In genomic region chr20:33299111-33299603, GRCh38 we compare ENCODE assay signal across 7 cellular contexts. TPM values are rescaled to one million over a fixed set of nuclear protein-coding genes. Genes with fewer than 3 reads are reported as not detected.
DNase-seq lines count a peak whose midpoint lies in the region; ATAC-seq, FAIRE-seq and TF ChIP-seq lines count a peak whose summit lies in the region.

No MANE protein-coding gene starts in this region.

- BruUV-seq in GM12878 (replicated peaks; lab: Mats Ljungman, UMichigan) = no TSS peak

- H3K27ac Mint-ChIP-seq in immature natural killer cell = no peak overlapping the region

- H3K9ac ChIP-seq in GM12878 (ENCODE audit: control insufficient read depth, insufficient read depth, low read length) = no peak overlapping the region

- no peaks in the 10 kb centered on the region for H3K36me3 Mint-ChIP-seq in immature natural killer cell

- TF ChIP-seq CTCF in GM12865 (IDR thresholded peaks at IDR 0.05; ENCODE audit: insufficient read depth, low read depth, low read length, missing control alignments) (peak; percentile 96), GM12878 (IDR thresholded peaks at IDR 0.05 in 2 of 3, conservative IDR thresholded peaks at IDR 0.05 in 1 of 3; ENCODE audit: control insufficient read depth in 2 of 3, extremely low read depth in 1 of 3, insufficient read depth in 1 of 3, low read depth in 3 of 3, low read length in 3 of 3) (peak; percentile 85 to 94 (median 91))

- H3K27me3 ChIP-seq in GM12878 (replicated peaks in 1 of 2; ENCODE audit: control insufficient read depth in 2 of 2, insufficient read depth in 2 of 2, low read length in 1 of 2) = peaks cover 0 to 2% of the 10 kb centered on the region in 2 experiments; a peak in 2 of 4 replicates

- DNase-seq in GM12865 (ENCODE audit: low read depth) = peak; percentile 68
- peak; percentile 33 for DNase-seq in NCI-H1105 (lab: John Stamatoyannopoulos, UW)
- peak; percentile 62 for DNase-seq in UCSD-AML1 (lab: John Stamatoyannopoulos, UW; ENCODE audit: unreplicated experiment)
- no peak for DNase-seq in GM12878 (ENCODE audit: low read depth, low spot score)
- peak; percentile 55 to 69 (median 60) for DNase-seq in immature natural killer cell
- peak; percentile 79 for DNase-seq in stimulated activated CD4-positive, alpha-beta T cell treated with anti-CD3 and anti-CD28 coated beads, Interleukin-15, amount 100 ng/mL, for 24 hours

- ATAC-seq in GM12878 = peak; percentile 97
- ATAC-seq in GM19324 (IDR thresholded peaks at IDR 0.05; ENCODE audit: low FRiP score, unreplicated experiment) = no peak

- no peaks in the 10 kb centered on the region for H3K4me1 ChIP-seq in GM12878 (ENCODE audit: control insufficient read depth, insufficient read depth, low read length)

- H3K9me3 Mint-ChIP-seq in immature natural killer cell = no peaks in the 10 kb centered on the region

- 19% methylated on average over 24 of the region's 24 CpGs for WGBS in GM12878 (ENCODE audit: insufficient coverage, insufficient replicate concordance, low lambda C conversion rate, missing lambda C conversion rate)

- SMC1A ChIA-PET in GM12878 (lab: Charles Lee; ENCODE audit: uncharacterized antibody, unreplicated experiment) = no interaction called here

- H3K4me3 ChIP-seq in GM12865 (ENCODE audit: low read depth, low read length) (no peak overlapping the region), GM12878 (no peak overlapping the region)

- no peak for TF ChIP-seq POLR2A in GM12878 (IDR thresholded peaks at IDR 0.05; ENCODE audit: low read depth, low read length)

- peak; percentile 64 for TF ChIP-seq RAD21 in GM12878 (IDR thresholded peaks at IDR 0.05; ENCODE audit: insufficient read depth, low read depth, low read length)

- H3K4me3 Mint-ChIP-seq in immature natural killer cell = no peak overlapping the region

- H4K20me1 ChIP-seq in GM12878 (ENCODE audit: control insufficient read depth, insufficient read depth) = no peaks in the 10 kb centered on the region

- peak; percentile 80 for FAIRE-seq in GM12878 (lab: Jason Lieb, UNC)

- CTCF ChIA-PET in GM12878 (lab: Yijun Ruan, JAX) = interaction anchor here (1.0 to 1.7 kb wide), 6 partner anchors 7 to 398 kb away, joined by 4 read pairs; no protein-coding TSS in a partner anchor

- intact Hi-C loops in GM12878 (cut with micrococcal nuclease; ENCODE audit: unreplicated experiment) = loop anchor here (2.0 to 5.0 kb wide), 3 partner anchors 87 to 396 kb away; no protein-coding TSS in a partner anchor

- H3K4me2 ChIP-seq in GM12878 (ENCODE audit: control insufficient read depth, insufficient read depth) = no peak overlapping the region

- TF ChIP-seq EP300 in GM12878 (IDR thresholded peaks at IDR 0.05; ENCODE audit: borderline replicate concordance in 1 of 2, control insufficient read depth in 1 of 2, low read depth in 2 of 2, low read length in 2 of 2) = no peak

- H3K4me1 Mint-ChIP-seq in immature natural killer cell = no peaks in the 10 kb centered on the region

- no peak overlapping the region for H3K27ac ChIP-seq in GM12878 (ENCODE audit: control insufficient read depth, insufficient read depth)

- H3K36me3 ChIP-seq in GM12878 (ENCODE audit: control insufficient read depth in 2 of 2, insufficient read depth in 2 of 2, low read length in 1 of 2) = no peaks in the 10 kb centered on the region

- no peak overlapping the region for H2AFZ ChIP-seq in GM12878 (ENCODE audit: control insufficient read depth, low read depth, low read length)

- in situ Hi-C loops in GM12878 (cut with MboI) = no loop called here

- RAD21 ChIA-PET in GM12878 (lab: Charles Lee; ENCODE audit: unreplicated experiment) = no interaction called here

- H3K79me2 ChIP-seq in GM12878 (ENCODE audit: control insufficient read depth, insufficient read depth, low read length) = no peaks in the 10 kb centered on the region

- peaks cover 3 to 9% (median 7%) of the 10 kb centered on the region in 3 donors for H3K27me3 Mint-ChIP-seq in immature natural killer cell (ENCODE audit: low read depth in 3 of 3)

- POLR2A ChIA-PET in GM12878 (lab: Charles Lee) = no interaction called here

- H3K9me3 ChIP-seq in GM12878 (replicated peaks; ENCODE audit: control insufficient read depth, insufficient read depth, low read length) = no peaks in the 10 kb centered on the region; the same call in 2 of the 3 replicates

TF ChIP-seq in GM12878, 131 proteins besides CTCF, POLR2A, EP300 and RAD21 (continues in another document):
- TF ChIP-seq E2F4 (IDR thresholded peaks at IDR 0.05; ENCODE audit: low read depth, low read length) = no peak
- TF ChIP-seq SMC3 (IDR thresholded peaks at IDR 0.05; ENCODE audit: borderline replicate concordance, low read length) = peak; percentile 70
- TF ChIP-seq MTA3 (IDR thresholded peaks at IDR 0.05; ENCODE audit: borderline replicate concordance, low read length) = no peak
- no peak for TF ChIP-seq WRNIP1 (IDR thresholded peaks at IDR 0.05; ENCODE audit: borderline replicate concordance, low read depth, low read length)
- TF ChIP-seq CREM (IDR thresholded peaks at IDR 0.05; ENCODE audit: low read depth) = peak; percentile 74
- TF ChIP-seq TAF1 (IDR thresholded peaks at IDR 0.05; ENCODE audit: borderline replicate concordance, low read depth, low read length) = no peak
- TF ChIP-seq ZSCAN29 (IDR thresholded peaks at IDR 0.05) = no peak
- no peak for TF ChIP-seq ZBTB33 (IDR thresholded peaks at IDR 0.05)
- no peak for TF ChIP-seq HDAC6 (IDR thresholded peaks at IDR 0.05; ENCODE audit: unreplicated experiment)
- TF ChIP-seq ATF7 (IDR thresholded peaks at IDR 0.05; ENCODE audit: low read depth) = no peak
- TF ChIP-seq SMAD1 (IDR thresholded peaks at IDR 0.05; ENCODE audit: low read depth, partially characterized antibody) = no peak
- no peak for TF ChIP-seq ASH2L (IDR thresholded peaks at IDR 0.05; ENCODE audit: borderline replicate concordance, low read depth)
- TF ChIP-seq MLLT1 (IDR thresholded peaks at IDR 0.05) = no peak
- no peak for TF ChIP-seq JUNB (IDR thresholded peaks at IDR 0.05)
- no peak for TF ChIP-seq KLF5 (IDR thresholded peaks at IDR 0.05; ENCODE audit: partially characterized antibody)
- TF ChIP-seq RUNX3 (IDR thresholded peaks at IDR 0.05; ENCODE audit: low read length) = no peak
- TF ChIP-seq SMARCA5 (IDR thresholded peaks at IDR 0.05) = 0 out of 2 replicates have a peak, but pooled peaks have one; percentile 24

RNA-seq across cellular contexts. Expression of gene BPIFB1, which starts 16.1 kb away (rescaled TPM):
- not detected in 2 replicates for total RNA-seq in GM12878 (2013; cell fraction: nucleolus; rRNA removed)
- not detected in 2 replicates for total RNA-seq in GM12878 (2014; rRNA removed)
- total RNA-seq in GM12878 (2014; rRNA removed; fragmentation: Illumina TruSeq; extraction: Trizol) = not detected in 2 replicates
- 0.13 TPM in 1 of 2 replicates, not detected in the other for total RNA-seq in GM12878 (2021)
- polyA plus RNA-seq in GM12878 (2011; ENCODE audit: low read depth) = not detected
- polyA plus RNA-seq in GM12878 (2011; rRNA removed) = not detected in 2 replicates
- not detected in 2 replicates for polyA plus RNA-seq in GM12878 (2011; cell fraction: cytosol; rRNA removed)
- polyA plus RNA-seq in GM12878 (2011; cell fraction: nucleus; rRNA removed) = not detected in 2 replicates
- polyA plus RNA-seq in GM12878 (2012) = not detected in 2 replicates
- not detected in 2 replicates for polyA plus RNA-seq in GM12878 (2014; fragmentation: Illumina TruSeq; extraction: Trizol)
- polyA plus RNA-seq in GM12878 (2014; fragmentation: Nextera tagmentation; extraction: Ambion mirVana) = not detected
- not detected in 2 replicates for polyA plus RNA-seq in GM12878 (2014; rRNA removed)
- polyA plus RNA-seq in GM12878 (2016; fragmentation: Nextera tagmentation; extraction: Ambion mirVana) = not detected
- polyA minus RNA-seq in GM12878 (2011; rRNA and poly(A)+ RNA removed) = not detected in 2 replicates
- not detected in 2 replicates for polyA minus RNA-seq in GM12878 (2011; cell fraction: cytosol; rRNA and poly(A)+ RNA removed)
- not detected in 2 replicates for polyA minus RNA-seq in GM12878 (2011; cell fraction: nucleus; rRNA and poly(A)+ RNA removed)
- not detected for polyA plus RNA-seq in immature natural killer cell
